ENCODE assay signal across 3 cellular contexts in genomic region chr10:30592770-30593169, GRCh38. TPM values are rescaled to one million over a fixed set of nuclear protein-coding genes. Genes with fewer than 3 reads are reported as not detected.
"Had no signal": no experiment of that assay in that cellular context is flagged by ENCODE, and none has a peak within 500 bp of the region (broad histone marks: within the 10 kb centered on the region; RNA-seq: fewer than 3 reads in every experiment).

No MANE protein-coding gene starts in this region.

RNA-seq across cellular contexts. Expression of gene LYZL2, which starts 36.8 kb away (rescaled TPM):
- total RNA-seq: NCI-H460, Right ventricle myocardium superior, SJSA1 had no signal
